In the genomic region with DNA sequence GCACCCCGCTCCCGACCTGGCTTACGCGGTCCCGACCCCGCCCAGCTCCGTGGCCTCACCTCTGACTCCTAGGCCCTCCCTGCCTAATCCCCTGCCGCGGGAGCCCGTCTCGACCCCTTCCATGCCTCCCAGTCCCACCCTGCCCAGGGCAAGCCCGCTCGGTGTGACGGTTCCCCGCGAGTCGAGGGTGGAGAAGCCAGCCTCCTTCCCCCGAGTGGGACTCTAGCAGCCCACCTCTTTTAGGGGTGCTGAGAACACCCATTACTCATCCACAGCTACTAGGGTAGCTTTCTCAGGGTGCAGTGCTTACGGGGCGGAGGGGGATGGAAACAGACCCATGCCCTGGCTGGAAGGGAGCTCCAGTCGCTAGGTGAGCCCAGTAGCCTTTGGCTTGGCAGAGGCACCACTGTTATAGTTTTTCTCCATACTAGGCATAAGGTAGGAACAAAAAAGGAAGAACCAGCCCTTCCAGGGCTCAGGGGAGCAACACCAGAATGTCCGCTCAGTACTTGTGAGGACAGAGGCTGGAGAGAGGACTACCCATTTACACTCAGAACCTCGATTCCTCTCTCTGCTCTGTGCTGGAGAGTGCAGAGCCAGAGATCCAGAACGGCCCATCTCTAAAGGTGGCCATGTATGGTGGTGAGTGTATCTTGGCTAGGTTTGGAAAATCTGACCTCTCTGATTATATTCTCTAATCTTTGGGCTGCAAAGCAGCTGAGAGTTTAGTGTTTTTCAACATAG, we compare ENCODE assay signal across 2 cellular contexts.
TF ChIP-seq lines count a peak whose summit lies in the region.

No MANE protein-coding gene starts in this region.

TF ChIP-seq in endothelial cell of umbilical vein, 7 proteins besides CTCF, POLR2A, EP300 and RAD21:
- TF ChIP-seq JUN (IDR thresholded peaks at IDR 0.05; ENCODE audit: borderline replicate concordance, insufficient read depth, insufficient read length, low read depth) (no peak), GATA2 (IDR thresholded peaks at IDR 0.05; ENCODE audit: insufficient read depth, insufficient read length, low read depth, low read length) (no peak), EZH2 (IDR thresholded peaks at IDR 0.05; ENCODE audit: borderline replicate concordance, low read depth, low read length, severe bottlenecking) (no peak), FOS (IDR thresholded peaks at IDR 0.05; ENCODE audit: borderline replicate concordance, insufficient read depth, low read length) (no peak), POLR2AphosphoS5 (IDR thresholded peaks at IDR 0.05; ENCODE audit: insufficient read depth, low read depth, low read length) (no peak), MYC (IDR thresholded peaks at IDR 0.05; ENCODE audit: low read depth, low read length) (no peak), MAX (IDR thresholded peaks at IDR 0.05; ENCODE audit: insufficient read depth, insufficient read length) (no peak)

TF ChIP-seq in GM12891, 5 proteins besides CTCF, POLR2A, EP300 and RAD21:
- TF ChIP-seq SPI1 (IDR thresholded peaks at IDR 0.05; ENCODE audit: low read depth, low read length) (no peak), POLR2AphosphoS5 (IDR thresholded peaks at IDR 0.05; ENCODE audit: low read depth, low read length) (no peak), POU2F2 (IDR thresholded peaks at IDR 0.05; ENCODE audit: low read depth, low read length) (no peak), TAF1 (IDR thresholded peaks at IDR 0.05; ENCODE audit: low read depth, low read length) (no peak), PAX5 (IDR thresholded peaks at IDR 0.05; ENCODE audit: insufficient read depth, low read length, severe bottlenecking) (no peak)
